ENCODE assay signal across 24 cellular contexts in the genomic region with DNA sequence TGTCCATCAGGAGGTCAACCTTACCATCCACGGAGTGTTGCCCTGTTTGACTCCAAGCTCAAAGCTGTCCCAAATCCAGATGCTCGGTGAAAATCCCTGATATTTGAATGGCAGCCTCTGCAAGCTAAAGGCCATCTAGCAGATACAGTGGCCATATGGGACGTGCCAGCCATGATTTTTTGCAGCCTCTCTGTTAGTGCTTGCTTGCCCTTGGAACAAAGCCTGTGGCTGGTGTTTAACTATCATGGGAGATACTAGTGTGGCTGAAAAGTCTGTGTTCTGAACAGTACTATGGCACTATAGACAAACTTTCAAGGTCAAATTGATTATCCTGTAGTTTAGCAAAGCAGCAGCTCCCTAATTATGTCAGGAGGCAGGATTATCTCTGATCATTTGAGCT.
"Had no signal": no experiment of that assay in that cellular context is flagged by ENCODE, and none has a peak within 500 bp of the region (broad histone marks: within the 10 kb centered on the region; RNA-seq: fewer than 3 reads in every experiment).

No MANE protein-coding gene starts in this region.

- H3K9me3 ChIP-seq: colonic mucosa, esophagus squamous epithelium, gastrocnemius medialis, gastroesophageal sphincter had no signal

- H3K4me1 ChIP-seq: colonic mucosa, esophagus muscularis mucosa, esophagus squamous epithelium, foreskin keratinocyte, gastrocnemius medialis, gastroesophageal sphincter had no signal

- H3K36me3 ChIP-seq: colonic mucosa, esophagus muscularis mucosa, esophagus squamous epithelium, gastrocnemius medialis, gastroesophageal sphincter, heart left ventricle, heart right ventricle had no signal

- H3K4me3 ChIP-seq: colonic mucosa, coronary artery, dorsolateral prefrontal cortex, esophagus muscularis mucosa, esophagus squamous epithelium, gastrocnemius medialis, gastroesophageal sphincter, heart left ventricle, heart right ventricle had no signal

- DNase-seq: colonic mucosa; cortex of kidney; dermis blood vessel endothelial cell; dorsolateral prefrontal cortex; effector CD4-positive, alpha-beta T cell; effector CD8-positive, alpha-beta T cell; effector memory CD4-positive, alpha-beta T cell; effector memory CD8-positive, alpha-beta T cell; endodermal cell; erythroblast; esophagus squamous epithelium; foreskin fibroblast; foreskin keratinocyte; foreskin melanocyte; gastrocnemius medialis; glutamatergic neuron; head of caudate nucleus; heart right ventricle had no signal

- H3K27me3 ChIP-seq: colonic mucosa, dorsolateral prefrontal cortex, esophagus muscularis mucosa, esophagus squamous epithelium, foreskin keratinocyte, gastrocnemius medialis, gastroesophageal sphincter, heart left ventricle, heart right ventricle had no signal

- H3K27ac ChIP-seq: colonic mucosa, coronary artery, dorsolateral prefrontal cortex, epithelial cell of prostate, esophagus muscularis mucosa, esophagus squamous epithelium, foreskin keratinocyte, gastrocnemius medialis, gastroesophageal sphincter, heart right ventricle had no signal

- ATAC-seq: effector memory CD8-positive, alpha-beta T cell; esophagus mucosa; foreskin keratinocyte; gastrocnemius medialis; gastroesophageal sphincter had no signal
